1 cellular context compared by ENCODE assay signal in genomic region chr19:45681391-45682015, GRCh38.
A peak's percentile ranks its signal among the peaks of the same experiment; 100 is the strongest.
TF ChIP-seq lines count a peak whose summit lies in the region.

No MANE protein-coding gene starts in this region.

TF ChIP-seq in K562, 482 proteins besides CTCF, POLR2A, EP300 and RAD21 (continued from another document and continues in another):
- no peak for TF ChIP-seq ELK3 (CRISPR knock-in tag; IDR thresholded peaks at IDR 0.05)
- peak; percentile 50 for TF ChIP-seq E2F8 (IDR thresholded peaks at IDR 0.05; ENCODE audit: low read depth, partially characterized antibody)
- no peak for TF ChIP-seq SIRT6 (IDR thresholded peaks at IDR 0.05; ENCODE audit: low read depth, low read length)
- no peak for TF ChIP-seq KDM5B (IDR thresholded peaks at IDR 0.05; ENCODE audit: insufficient replicate concordance, low read depth, low read length)
- no peak; the same call in 1 of the 2 replicates for TF ChIP-seq POLR2AphosphoS5 (IDR thresholded peaks at IDR 0.05; ENCODE audit: control insufficient read depth, insufficient read depth, low read depth, low read length)
- TF ChIP-seq ZHX1 (conservative IDR thresholded peaks at IDR 0.05; ENCODE audit: low read length) = 0 out of 2 replicates have a peak, but pooled peaks have one; percentile 38
- TF ChIP-seq CREBBP (IDR thresholded peaks at IDR 0.05; ENCODE audit: low read depth, low read length) = no peak
- no peak for TF ChIP-seq ZNF174 (CRISPR knock-in tag; IDR thresholded peaks at IDR 0.05)
- 0 out of 2 replicates have a peak, but pooled peaks have one; percentile 17 for TF ChIP-seq ZBTB40 (IDR thresholded peaks at IDR 0.05)
- no peak for TF ChIP-seq ZBTB40 (CRISPR knock-in tag; IDR thresholded peaks at IDR 0.05)
- TF ChIP-seq CBFA2T2 (conservative IDR thresholded peaks at IDR 0.05) = no peak
- TF ChIP-seq DMBX1 (CRISPR knock-in tag; IDR thresholded peaks at IDR 0.05; ENCODE audit: borderline replicate concordance) = no peak
- TF ChIP-seq MGA (IDR thresholded peaks at IDR 0.05) = no peak
- no peak for TF ChIP-seq MYBL2 (IDR thresholded peaks at IDR 0.05; ENCODE audit: low read depth)
- TF ChIP-seq MYBL2 (CRISPR knock-in tag; IDR thresholded peaks at IDR 0.05; ENCODE audit: borderline replicate concordance) = no peak
- no peak for TF ChIP-seq ZNF217 (CRISPR knock-in tag; IDR thresholded peaks at IDR 0.05)
- TF ChIP-seq HMG20B (CRISPR knock-in tag; IDR thresholded peaks at IDR 0.05) = no peak
